In genomic region chr6:159169193-159169555, GRCh38 we compare ENCODE assay signal across 9 cellular contexts. TPM values are rescaled to one million over a fixed set of nuclear protein-coding genes. Genes with fewer than 3 reads are reported as not detected.
A peak's percentile ranks its signal among the peaks of the same experiment; 100 is the strongest.
DNase-seq lines count a peak whose midpoint lies in the region; ATAC-seq and TF ChIP-seq lines count a peak whose summit lies in the region.
"Had no signal": no experiment of that assay in that cellular context is flagged by ENCODE, and none has a peak within 500 bp of the region (broad histone marks: within the 10 kb centered on the region; RNA-seq: fewer than 3 reads in every experiment).

Gene FNDC1, plus strand, starts transcription at chr6:159169400. Its CDS starts 197 bp downstream, at chr6:159169597.

- intact Hi-C loops in psoas muscle (cut with DNase I) (no loop called here), Caco-2 (cut with micrococcal nuclease; ENCODE audit: unreplicated experiment) (no loop called here)

- no peak within 1 kb of the TSS for H3K27ac Mint-ChIP-seq in Caco-2 (ENCODE audit: unreplicated experiment)

- H3K27ac ChIP-seq in HUES6 (ENCODE audit: low read depth, low read length) (no peak within 1 kb of the TSS), psoas muscle (no peak within 1 kb of the TSS)

- CTCF ChIA-PET in Caco-2 (lab: Charles Lee) = no interaction called here

- H3K9ac ChIP-seq in HUES6 (ENCODE audit: low read length) = peak within 1 kb of the TSS; percentile 36

- peaks cover 40% of the 10 kb centered on the region for H3K27me3 Mint-ChIP-seq in Caco-2 (ENCODE audit: insufficient read depth, unreplicated experiment)

- H3K4me3 ChIP-seq in HUES6 (ENCODE audit: low read depth, low read length) (peak within 1 kb of the TSS; percentile 65), psoas muscle (peak within 1 kb of the TSS; percentile 52), Caco-2 (ENCODE audit: low read depth, low read length) (no peak within 1 kb of the TSS)

- DNase-seq in NCI-H2227 (lab: John Stamatoyannopoulos, UW; ENCODE audit: unreplicated experiment) (peak; percentile 3), NCI-H2227 treated with DMSO at 0.1 percent for 48 hours (lab: John Stamatoyannopoulos, UW) (no peak), germinal center (ENCODE audit: low spot score) (peak; percentile 90), psoas muscle (peak; percentile 55 to 59), Caco-2 (no peak), superior temporal gyrus (ENCODE audit: extremely low spot score) (no peak)
- DNase-seq in activated CD8-positive, alpha-beta memory T cell treated with anti-CD3 and anti-CD28 coated beads, Interleukin-2, amount 50 U/mL, for 48 hours = peak; percentile 91
- DNase-seq: DND-41 had no signal

- H3K4me1 Mint-ChIP-seq in Caco-2 (ENCODE audit: low read depth, unreplicated experiment) = no peaks in the 10 kb centered on the region

- TF ChIP-seq CTCF in psoas muscle (IDR thresholded peaks at IDR 0.05) (peak; percentile 28), Caco-2 (IDR thresholded peaks at IDR 0.05; ENCODE audit: insufficient read depth in 1 of 2, low read depth in 1 of 2, low read length in 1 of 2, severe bottlenecking in 1 of 2, unreplicated experiment in 1 of 2) (no peak)

- peak in 2 of 4 donors; percentile 59 to 68 for ATAC-seq in psoas muscle

- WGBS in psoas muscle, 3 donors = 1 to 2% (median 1%) methylated on average over 19 to 59 of the region's 59 CpGs

- H3K9me3 ChIP-seq in HUES6 (ENCODE audit: control insufficient read depth, insufficient read depth, low read depth, low read length) = no peaks in the 10 kb centered on the region
- H3K9me3 ChIP-seq in psoas muscle = no peaks in the 10 kb centered on the region
- no peaks in the 10 kb centered on the region for H3K9me3 ChIP-seq in Caco-2

- H3K27me3 ChIP-seq in HUES6 (ENCODE audit: control insufficient read depth, insufficient read depth, low read length) (peaks cover 95% of the 10 kb centered on the region), psoas muscle (ENCODE audit: insufficient read depth in 3 of 3, low read length in 2 of 3) (peaks cover 6 to 58% (median 19%) of the 10 kb centered on the region in 3 donors), Caco-2 (replicated peaks; ENCODE audit: control insufficient read depth, insufficient read depth, low read length) (0 out of 2 replicates have a peak, but pooled peaks cover 2% of the 10 kb centered on the region)

- H3K4me1 ChIP-seq in HUES6 (ENCODE audit: control insufficient read depth, insufficient read depth, low read length) (no peaks in the 10 kb centered on the region), psoas muscle (no peaks in the 10 kb centered on the region), Caco-2 (no peaks in the 10 kb centered on the region)

- H3K4me3 Mint-ChIP-seq in Caco-2 (ENCODE audit: unreplicated experiment) = no peak within 1 kb of the TSS

- BruUV-seq in Caco-2 (replicated peaks; lab: Mats Ljungman, UMichigan) = no TSS peak

- H3K36me3 ChIP-seq in HUES6 (ENCODE audit: control insufficient read depth, insufficient read depth, low read length) = no peaks in the 10 kb centered on the region
- no peaks in the 10 kb centered on the region for H3K36me3 ChIP-seq in psoas muscle (ENCODE audit: insufficient read depth in 1 of 2, low read depth in 1 of 2)
- no peaks in the 10 kb centered on the region for H3K36me3 ChIP-seq in Caco-2 (ENCODE audit: control insufficient read depth, insufficient read depth, low read length)

- POLR2A ChIA-PET in Caco-2 (lab: Charles Lee) = no interaction called here

- no peaks in the 10 kb centered on the region for H3K9me3 Mint-ChIP-seq in Caco-2 (ENCODE audit: unreplicated experiment)

- H3K36me3 Mint-ChIP-seq in Caco-2 (ENCODE audit: insufficient read depth, unreplicated experiment) = no peaks in the 10 kb centered on the region

RNA-seq across cellular contexts. Expression of gene FNDC1, which starts in this region (rescaled TPM):
- under 1 TPM; 0.07 to 0.99 (median 0.65) TPM for total RNA-seq in psoas muscle
- polyA plus RNA-seq in psoas muscle = under 1 TPM; 0.06 to 0.29 (median 0.14) TPM
- total RNA-seq in Caco-2 (2022) = not detected in 2 replicates

Comparison
In these comparisons a context has a peak if more than half of its experiments do, and no peak if none do; other contexts are left out.
1. DNase-seq: peak in NCI-H2227 (single experiment), activated CD8-positive, alpha-beta memory T cell treated with anti-CD3 and anti-CD28 coated beads, Interleukin-2, amount 50 U/mL, for 48 hours (single experiment) and germinal center (single experiment); none in NCI-H2227 treated with DMSO at 0.1 percent for 48 hours (single experiment), Caco-2 (0 of 2) and superior temporal gyrus (single experiment).
2. Peak in DNase-seq and H3K4me3 ChIP-seq in psoas muscle; RNA of the gene not detected or under 1 TPM.